ENCODE assay signal across 1 cellular context in the genomic region with DNA sequence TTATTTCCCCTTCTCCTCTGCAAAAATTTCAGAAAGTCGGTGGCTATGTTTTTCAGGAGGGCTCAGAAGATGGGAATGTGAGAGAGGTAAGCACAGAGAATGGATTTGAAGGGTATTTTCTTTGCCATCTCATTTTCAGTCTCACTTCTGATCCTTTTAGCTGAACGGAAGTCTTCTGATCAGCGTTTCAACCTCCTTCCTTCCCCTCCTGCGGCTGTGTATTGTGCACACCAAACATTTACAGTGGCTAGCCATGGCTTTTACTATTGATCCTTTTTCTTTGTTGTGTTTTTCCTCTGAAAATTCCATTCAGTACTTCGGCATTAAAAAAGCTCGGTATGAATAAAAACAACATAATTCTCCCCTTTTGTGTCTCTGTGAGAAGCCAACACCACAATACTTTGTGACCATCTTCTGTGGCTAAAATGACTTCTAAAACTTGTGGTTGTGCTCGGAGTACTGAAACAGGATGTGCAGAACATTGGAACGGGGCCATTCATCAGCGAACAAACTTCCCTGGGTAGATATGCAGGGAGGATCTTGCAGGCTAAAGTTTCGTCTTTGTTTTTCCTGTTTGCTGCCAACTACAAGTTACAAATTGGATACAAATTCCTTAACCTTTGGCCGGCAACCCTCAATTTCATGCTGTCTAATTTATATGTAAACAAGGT.
TF ChIP-seq lines count a peak whose summit lies in the region.

No MANE protein-coding gene starts in this region.

TF ChIP-seq in HepG2, 621 proteins besides CTCF, POLR2A, EP300 and RAD21 (continued from another document):
- TF ChIP-seq HIC2 (CRISPR knock-in tag; IDR thresholded peaks at IDR 0.05; ENCODE audit: low read depth) (no peak), ZNF607 (CRISPR knock-in tag; IDR thresholded peaks at IDR 0.05; ENCODE audit: borderline replicate concordance) (no peak), POGZ (CRISPR knock-in tag; IDR thresholded peaks at IDR 0.05) (no peak), ZNF263 (CRISPR knock-in tag; IDR thresholded peaks at IDR 0.05) (no peak), MYPOP (CRISPR knock-in tag; IDR thresholded peaks at IDR 0.05) (no peak), HNF1A (IDR thresholded peaks at IDR 0.05; ENCODE audit: low read depth) (no peak), HNF1A (CRISPR knock-in tag; IDR thresholded peaks at IDR 0.05; ENCODE audit: borderline replicate concordance) (no peak), ZNF562 (CRISPR knock-in tag; IDR thresholded peaks at IDR 0.05; ENCODE audit: borderline replicate concordance) (no peak), ZBTB38 (CRISPR knock-in tag; IDR thresholded peaks at IDR 0.05) (no peak), ZNF589 (CRISPR knock-in tag; conservative IDR thresholded peaks at IDR 0.05) (no peak), ZNF747 (CRISPR knock-in tag; IDR thresholded peaks at IDR 0.05; ENCODE audit: borderline replicate concordance) (no peak)
